In genomic region chr4:26349496-26349895, GRCh38 we compare ENCODE assay signal across 35 cellular contexts. TPM values are rescaled to one million over a fixed set of nuclear protein-coding genes. Genes with fewer than 3 reads are reported as not detected.
A peak's percentile ranks its signal among the peaks of the same experiment; 100 is the strongest.
DNase-seq lines count a peak whose midpoint lies in the region; ATAC-seq and TF ChIP-seq lines count a peak whose summit lies in the region.
"Had no signal": no experiment of that assay in that cellular context is flagged by ENCODE, and none has a peak within 500 bp of the region (broad histone marks: within the 10 kb centered on the region; RNA-seq: fewer than 3 reads in every experiment).

No MANE protein-coding gene starts in this region.

- no peak overlapping the region for H4K5ac ChIP-seq in H9 (ENCODE audit: insufficient read length, low read depth, low read length)
- H4K5ac ChIP-seq in mesendoderm (ENCODE audit: low read length), result no peak overlapping the region

- no peak for DNase-seq in activated T-cell treated with anti-CD3 and anti-CD28 coated beads, Interleukin-2, amount 50 U/mL, for 72 hours
- no peak for DNase-seq in activated T-cell treated with anti-CD3 and anti-CD28 coated beads for 4 hours
- no peak for DNase-seq in H9
- DNase-seq in renal cortical epithelial cell (ENCODE audit: low read depth), result peak; percentile 45
- no peak for DNase-seq in UCSD-AML1 (lab: John Stamatoyannopoulos, UW; ENCODE audit: unreplicated experiment)
- no peak for DNase-seq in mesendoderm
- no peak for DNase-seq in cortex of kidney (lab: John Stamatoyannopoulos, UW)
- DNase-seq: activated CD4-positive, alpha-beta T cell treated with anti-CD3 and anti-CD28 coated beads, Interleukin-2, amount 10 ng/mL, durations not matched to agents 24 days and 14 days; activated naive CD4-positive, alpha-beta T cell treated with anti-CD3 and anti-CD28 coated beads, Interleukin-2, amount 10 ng/mL, durations not matched to agents 7 days and 5 days; adrenal gland; AML-193; brain microvascular endothelial cell; CD4-positive, CD25-positive, alpha-beta regulatory T cell; cerebellar nuclear complex; DMS79 treated with DMSO at 0.1 percent for 48 hours; esophagus squamous epithelium; GF-D8; lower lobe of right lung; MM.1S; NCI-H1417; NCI-H2029 treated with DMSO at 0.1 percent for 48 hours; NCI-H2227 treated with DMSO at 0.1 percent for 48 hours; NCI-H526; PC-9; psoas muscle; sigmoid colon; stimulated activated CD4-positive, alpha-beta T cell treated with anti-CD3 and anti-CD28 coated beads, Interleukin-12 subunit alpha, Interleukin-12 subunit beta, amount 100 ng/mL, for 4 hours; stimulated activated CD4-positive, alpha-beta T cell treated with anti-CD3 and anti-CD28 coated beads, Interleukin-4, amount 100 ng/mL, for 1 hour; substantia nigra; trophoblast cell had no signal

- no peaks in the 10 kb centered on the region for H3K36me3 ChIP-seq in mesendoderm (ENCODE audit: control insufficient read depth, insufficient read depth, low read length)
- H3K36me3 ChIP-seq: adrenal gland, brain microvascular endothelial cell, esophagus squamous epithelium, gastroesophageal sphincter, lower lobe of right lung, sigmoid colon had no signal

- H2BK120ac ChIP-seq in H9 (ENCODE audit: low read depth, low read length, poor library complexity, severe bottlenecking) (no peak overlapping the region), mesendoderm (ENCODE audit: low read depth, low read length) (no peak overlapping the region)

- H3K36me3 Mint-ChIP-seq in activated T-cell treated with anti-CD3 and anti-CD28 coated beads, Interleukin-2, amount 50 U/mL, for 72 hours (ENCODE audit: insufficient read depth in 2 of 2), result no peaks in the 10 kb centered on the region
- no peaks in the 10 kb centered on the region; a peak in 2 of 7 replicates for H3K36me3 Mint-ChIP-seq in H9 (ENCODE audit: insufficient read depth in 1 of 3, low read depth in 3 of 3)
- peaks cover 84% of the 10 kb centered on the region for H3K36me3 Mint-ChIP-seq in activated T-helper 17 cell treated with anti-CD3 and anti-CD28 coated beads, Interleukin-2, amount 50 U/mL, for 72 hours (ENCODE audit: low read depth)

- H3K4me1 ChIP-seq in H9 (ENCODE audit: insufficient read depth, low read length) (peaks cover 4% of the 10 kb centered on the region), mesendoderm (ENCODE audit: control insufficient read depth, low read depth, low read length) (no peaks in the 10 kb centered on the region)

- no peaks in the 10 kb centered on the region for H3K27me3 Mint-ChIP-seq in activated T-cell treated with anti-CD3 and anti-CD28 coated beads, Interleukin-2, amount 50 U/mL, for 72 hours (ENCODE audit: low read depth)
- H3K27me3 Mint-ChIP-seq in H9 (ENCODE audit: low read depth), result no peaks in the 10 kb centered on the region
- no peaks in the 10 kb centered on the region for H3K27me3 Mint-ChIP-seq in activated T-helper 17 cell treated with anti-CD3 and anti-CD28 coated beads, Interleukin-2, amount 50 U/mL, for 72 hours
- H3K27me3 Mint-ChIP-seq: activated CD4-positive, alpha-beta T cell treated with anti-CD3 and anti-CD28 coated beads, Interleukin-2, amount 10 ng/mL, durations not matched to agents 24 days and 14 days; activated naive CD4-positive, alpha-beta T cell treated with anti-CD3 and anti-CD28 coated beads, Interleukin-2, amount 10 ng/mL, durations not matched to agents 7 days and 5 days; CD4-positive, CD25-positive, alpha-beta regulatory T cell had no signal

- H2AK5ac ChIP-seq in H9 (ENCODE audit: insufficient read length, low read length) (no peak overlapping the region), mesendoderm (ENCODE audit: low read length) (no peak overlapping the region)

- TF ChIP-seq CTCF in H9 (conservative IDR thresholded peaks at IDR 0.05), result no peak

- no peak overlapping the region for H3K4me3 ChIP-seq in mesendoderm (ENCODE audit: low read length)
- H3K4me3 ChIP-seq: adrenal gland, esophagus squamous epithelium, gastroesophageal sphincter, hepatocyte, lower lobe of right lung, PC-9, psoas muscle, sigmoid colon had no signal

- no peak overlapping the region for H3K14ac ChIP-seq in H9 (ENCODE audit: insufficient read depth, low read length)

- H3K79me1 ChIP-seq in H9 (ENCODE audit: insufficient read depth, low read depth, low read length, poor library complexity, severe bottlenecking), result no peaks in the 10 kb centered on the region
- H3K79me1 ChIP-seq in mesendoderm (ENCODE audit: low read length), result peaks cover 3% of the 10 kb centered on the region

- H3K18ac ChIP-seq in H9 (ENCODE audit: insufficient read length, low read depth, low read length), result no peak overlapping the region
- no peak overlapping the region for H3K18ac ChIP-seq in mesendoderm (ENCODE audit: low read length)

- no peaks in the 10 kb centered on the region for H3K9me3 ChIP-seq in H9 (ENCODE audit: control insufficient read depth, low read depth, low read length)
- H3K9me3 ChIP-seq: adrenal gland, esophagus squamous epithelium, gastroesophageal sphincter, lower lobe of right lung, psoas muscle, sigmoid colon had no signal

- no peak overlapping the region for H2BK20ac ChIP-seq in H9 (ENCODE audit: low read depth, low read length, poor library complexity, severe bottlenecking)

- H3K9ac ChIP-seq in H9 (ENCODE audit: extremely low read depth, insufficient read length, low read length) (no peak overlapping the region), mesendoderm (ENCODE audit: low read length) (no peak overlapping the region)

- no peak overlapping the region for H3T11ph ChIP-seq in H9 (ENCODE audit: low read length)

- no peak overlapping the region for H2BK12ac ChIP-seq in H9 (ENCODE audit: insufficient read length, low read depth, low read length)

- H3K23ac ChIP-seq in H9 (ENCODE audit: insufficient read length, low read depth, low read length) (no peak overlapping the region), mesendoderm (ENCODE audit: low read length) (no peak overlapping the region)

- no peak overlapping the region for H3K4me2 ChIP-seq in H9 (ENCODE audit: insufficient read depth, insufficient read length, low read length)
- no peak overlapping the region for H3K4me2 ChIP-seq in mesendoderm (ENCODE audit: low read length)
- H3K4me2 ChIP-seq: hepatocyte, PC-9 had no signal

- no peaks in the 10 kb centered on the region for H4K20me1 ChIP-seq in H9 (ENCODE audit: control insufficient read depth, insufficient read depth, insufficient read length)

- H2AFZ ChIP-seq in H9 (ENCODE audit: low read length), result no peak overlapping the region
- H2AFZ ChIP-seq: hepatocyte, PC-9 had no signal

- H3K79me2 ChIP-seq in H9 (ENCODE audit: insufficient read depth, low read length), result peaks cover 66% of the 10 kb centered on the region; the same call in 1 of the 2 replicates
- peaks cover 62% of the 10 kb centered on the region for H3K79me2 ChIP-seq in mesendoderm (ENCODE audit: control insufficient read depth, insufficient read depth, low read length)

- no peak overlapping the region for H4K91ac ChIP-seq in H9 (ENCODE audit: insufficient read length, low read depth, low read length)

- H2BK15ac ChIP-seq in H9 (ENCODE audit: low read depth, low read length), result no peak overlapping the region
- no peak overlapping the region for H2BK15ac ChIP-seq in mesendoderm (replicated peaks; ENCODE audit: low read depth)

- H2BK5ac ChIP-seq in H9 (ENCODE audit: insufficient read length, low read length), result no peak overlapping the region
- H2BK5ac ChIP-seq in mesendoderm (ENCODE audit: low read length), result no peak overlapping the region

- H3K27ac Mint-ChIP-seq in activated T-cell treated with anti-CD3 and anti-CD28 coated beads, Interleukin-2, amount 50 U/mL, for 72 hours, result peak overlapping the region; percentile 58
- H3K27ac Mint-ChIP-seq in H9, result peak overlapping the region in 2 of 3 experiments; percentile 20 to 79; a peak in 4 of 7 replicates
- H3K27ac Mint-ChIP-seq in activated T-helper 17 cell treated with anti-CD3 and anti-CD28 coated beads, Interleukin-2, amount 50 U/mL, for 72 hours, result no peak overlapping the region
- H3K27ac Mint-ChIP-seq: activated CD4-positive, alpha-beta T cell treated with anti-CD3 and anti-CD28 coated beads, Interleukin-2, amount 10 ng/mL, durations not matched to agents 24 days and 14 days; activated naive CD4-positive, alpha-beta T cell treated with anti-CD3 and anti-CD28 coated beads, Interleukin-2, amount 10 ng/mL, durations not matched to agents 7 days and 5 days; CD4-positive, CD25-positive, alpha-beta regulatory T cell had no signal

- no peak overlapping the region for H3K4me3 Mint-ChIP-seq in activated T-cell treated with anti-CD3 and anti-CD28 coated beads, Interleukin-2, amount 50 U/mL, for 72 hours
- H3K4me3 Mint-ChIP-seq in H9, result no peak overlapping the region
- no peak overlapping the region for H3K4me3 Mint-ChIP-seq in activated T-helper 17 cell treated with anti-CD3 and anti-CD28 coated beads, Interleukin-2, amount 50 U/mL, for 72 hours
- H3K4me3 Mint-ChIP-seq: activated CD4-positive, alpha-beta T cell treated with anti-CD3 and anti-CD28 coated beads, Interleukin-2, amount 10 ng/mL, durations not matched to agents 24 days and 14 days; activated naive CD4-positive, alpha-beta T cell treated with anti-CD3 and anti-CD28 coated beads, Interleukin-2, amount 10 ng/mL, durations not matched to agents 7 days and 5 days; CD4-positive, CD25-positive, alpha-beta regulatory T cell; nephron had no signal

- no peaks in the 10 kb centered on the region for H3K9me3 Mint-ChIP-seq in activated T-cell treated with anti-CD3 and anti-CD28 coated beads, Interleukin-2, amount 50 U/mL, for 72 hours
- no peaks in the 10 kb centered on the region for H3K9me3 Mint-ChIP-seq in H9
- H3K9me3 Mint-ChIP-seq in activated T-helper 17 cell treated with anti-CD3 and anti-CD28 coated beads, Interleukin-2, amount 50 U/mL, for 72 hours, result no peaks in the 10 kb centered on the region
- H3K9me3 Mint-ChIP-seq: activated CD4-positive, alpha-beta T cell treated with anti-CD3 and anti-CD28 coated beads, Interleukin-2, amount 10 ng/mL, durations not matched to agents 24 days and 14 days; activated naive CD4-positive, alpha-beta T cell treated with anti-CD3 and anti-CD28 coated beads, Interleukin-2, amount 10 ng/mL, durations not matched to agents 7 days and 5 days; CD4-positive, CD25-positive, alpha-beta regulatory T cell; nephron had no signal

- no peak overlapping the region for H3K4ac ChIP-seq in H9 (ENCODE audit: low read depth, low read length)
- H3K4ac ChIP-seq in mesendoderm (ENCODE audit: low read depth, low read length), result no peak overlapping the region

- H3K4me1 Mint-ChIP-seq in activated T-cell treated with anti-CD3 and anti-CD28 coated beads, Interleukin-2, amount 50 U/mL, for 72 hours (ENCODE audit: low read depth), result peaks cover 44% of the 10 kb centered on the region
- peaks cover 48 to 53% of the 10 kb centered on the region in 2 experiments for H3K4me1 Mint-ChIP-seq in H9
- H3K4me1 Mint-ChIP-seq in activated T-helper 17 cell treated with anti-CD3 and anti-CD28 coated beads, Interleukin-2, amount 50 U/mL, for 72 hours, result peaks cover 48% of the 10 kb centered on the region

- WGBS in H9 (ENCODE audit: extremely low coverage, insufficient read length, low lambda C conversion rate), result no CpG with 5 or more reads among the region's 2 CpGs
- no CpG with 5 or more reads among the region's 2 CpGs for WGBS in mesendoderm (ENCODE audit: extremely low coverage, insufficient coverage, low lambda C conversion rate)

- H4K8ac ChIP-seq in H9 (replicated peaks; ENCODE audit: insufficient read length, low read depth, low read length), result no peak overlapping the region
- H4K8ac ChIP-seq in mesendoderm (ENCODE audit: low read depth, low read length), result no peak overlapping the region

- peak in 1 of 2 donors; percentile 34 for ATAC-seq in activated T-cell treated with anti-CD3 and anti-CD28 coated beads, Interleukin-2, amount 50 U/mL, for 72 hours (replicated peaks in 1 of 2)
- ATAC-seq in activated T-helper 17 cell treated with anti-CD3 and anti-CD28 coated beads, Interleukin-2, amount 50 U/mL, for 72 hours (replicated peaks), result peak; percentile 48
- ATAC-seq: gastroesophageal sphincter, lower lobe of right lung, psoas muscle had no signal

- no peaks in the 10 kb centered on the region for H3K23me2 ChIP-seq in H9 (ENCODE audit: insufficient read length, low read depth, low read length, poor library complexity, severe bottlenecking)

- H3K27me3 ChIP-seq in H9 (ENCODE audit: insufficient read depth, low read length) (no peaks in the 10 kb centered on the region), mesendoderm (ENCODE audit: insufficient read depth, low read length, poor library complexity) (no peaks in the 10 kb centered on the region)
- H3K27me3 ChIP-seq: adrenal gland, brain microvascular endothelial cell, esophagus squamous epithelium, gastroesophageal sphincter, hepatocyte, sigmoid colon had no signal

- H3K56ac ChIP-seq in H9 (ENCODE audit: insufficient read length, low read depth, low read length) (no peak overlapping the region), mesendoderm (ENCODE audit: low read length) (no peak overlapping the region)

- H3K27ac ChIP-seq in H9 (ENCODE audit: insufficient read length, low read depth, low read length), result no peak overlapping the region
- H3K27ac ChIP-seq in mesendoderm (ENCODE audit: low read depth, low read length), result no peak overlapping the region
- H3K27ac ChIP-seq: adrenal gland, brain microvascular endothelial cell, esophagus squamous epithelium, gastroesophageal sphincter, hepatocyte, lower lobe of right lung, PC-9, psoas muscle, sigmoid colon, VCaP had no signal

RNA-seq across cellular contexts. Expression of gene RBPJ, which starts 28.7 kb away (rescaled TPM):
- 100 to 1,000 TPM; 104 to 136 TPM for total RNA-seq in activated T-cell treated with anti-CD3 and anti-CD28 coated beads, Interleukin-2, amount 50 U/mL, for 72 hours
- total RNA-seq in H9 (2021) (155 and 166 TPM in 2 replicates), renal cortical epithelial cell (90.7 and 93.4 TPM in 2 replicates)
- 100 to 1,000 TPM; 238 to 481 TPM for total RNA-seq in activated T-helper 17 cell treated with anti-CD3 and anti-CD28 coated beads, Interleukin-2, amount 50 U/mL, for 72 hours
- 77.2 TPM for polyA plus RNA-seq in mesendoderm (2013, experiment 1 of 2)
- polyA plus RNA-seq in mesendoderm (2013, experiment 2 of 2), result 77.5 TPM
